In genomic region chr2:11450791-11451190, GRCh38 we compare ENCODE assay signal across 32 cellular contexts.
"Had no signal": no experiment of that assay in that cellular context is flagged by ENCODE, and none has a peak within 500 bp of the region (broad histone marks: within the 10 kb centered on the region; RNA-seq: fewer than 3 reads in every experiment).

No MANE protein-coding gene starts in this region.

- H3K4me3 Mint-ChIP-seq: activated B cell treated with CpG ODN at 0.5 μM for 24 hours; activated CD4-positive, alpha-beta memory T cell treated with anti-CD3 and anti-CD28 coated beads for 36 hours; activated CD4-positive, alpha-beta T cell treated with anti-CD3 and anti-CD28 coated beads, Interleukin-2, amount 10 ng/mL, durations not matched to agents 24 days and 14 days; activated CD8-positive, alpha-beta T cell treated with anti-CD3 and anti-CD28 coated beads for 36 hours; activated naive CD4-positive, alpha-beta T cell treated with anti-CD3 and anti-CD28 coated beads for 36 hours; activated naive CD8-positive, alpha-beta T cell treated with anti-CD3 and anti-CD28 coated beads for 36 hours; activated T-cell treated with anti-CD3 and anti-CD28 coated beads, Interleukin-2, amount 50 U/mL, for 4 hours; activated T-cell treated with anti-CD3 and anti-CD28 coated beads, Interleukin-2, amount 50 U/mL, for 72 hours; activated T-helper 1 cell treated with anti-CD3 and anti-CD28 coated beads, Interleukin-12 subunit alpha, Interleukin-12 subunit beta, Interleukin-2, Interleukin-4 antibody, amounts not matched to agents 30 ng/mL and 10 ng/mL and 1 ng/mL, durations not matched to agents 14 hours and 24 hours and 36 hours; activated T-helper 17 cell treated with anti-CD3 and anti-CD28 coated beads, Interleukin-2, amount 50 U/mL, for 72 hours; T-helper 1 cell treated with Interleukin-12 subunit alpha and Interleukin-12 subunit beta and Interleukin-4 antibody, amounts not matched to agents 30 μg/mL and 1 μg/mL, for 36 hours; T-helper 2 cell treated with Interferon-gamma antibody and Interleukin-4, amounts not matched to agents 5 μg/mL and 100 μg/mL, for 36 hours had no signal

- ATAC-seq: activated CD8-positive, alpha-beta T cell treated with anti-CD3 and anti-CD28 coated beads for 36 hours; activated naive CD4-positive, alpha-beta T cell treated with anti-CD3 and anti-CD28 coated beads, Interleukin-2, amount 50 U/mL, for 72 hours; activated T-cell treated with anti-CD3 and anti-CD28 coated beads, Interleukin-2, amount 50 U/mL, for 4 hours; activated T-cell treated with anti-CD3 and anti-CD28 coated beads, Interleukin-2, amount 50 U/mL, for 72 hours; activated T-helper 17 cell treated with anti-CD3 and anti-CD28 coated beads, Interleukin-2, amount 50 U/mL, for 72 hours; body of pancreas had no signal

- H3K4me1 Mint-ChIP-seq: activated B cell treated with CpG ODN at 0.5 μM for 24 hours had no signal

- DNase-seq: activated B cell treated with CpG ODN at 0.5 μM for 24 hours; activated CD4-positive, alpha-beta memory T cell treated with anti-CD3 and anti-CD28 coated beads for 36 hours; activated CD4-positive, alpha-beta T cell treated with anti-CD3 and anti-CD28 coated beads for 4 hours; activated CD4-positive, alpha-beta T cell treated with anti-CD3 and anti-CD28 coated beads, Interleukin-2, amount 10 ng/mL, durations not matched to agents 24 days and 14 days; activated CD4-positive, alpha-beta T cell treated with anti-CD3 and anti-CD28 coated beads, Interleukin-2, amount 50 U/mL, for 1 hour; activated CD4-positive, alpha-beta T cell treated with anti-CD3 and anti-CD28 coated beads, Interleukin-2, amount 50 U/mL, for 4 hours; activated CD4-positive, CD25-positive, alpha-beta regulatory T cell treated with anti-CD3 and anti-CD28 coated beads, Interleukin-2, amount 50 U/mL, for 72 hours; activated CD8-positive, alpha-beta T cell treated with anti-CD3 and anti-CD28 coated beads for 36 hours; activated effector memory CD4-positive, alpha-beta T cell treated with anti-CD3 and anti-CD28 coated beads, Interleukin-2, amount 50 U/mL, for 16 hours; activated gamma-delta T cell treated with Interleukin-2 at 50 U/mL for 16 hours; activated naive CD4-positive, alpha-beta T cell; activated naive CD4-positive, alpha-beta T cell treated with anti-CD3 and anti-CD28 coated beads for 36 hours; activated naive CD4-positive, alpha-beta T cell treated with anti-CD3 and anti-CD28 coated beads, Interleukin-2, amount 50 U/mL, for 16 hours; activated naive CD8-positive, alpha-beta T cell treated with anti-CD3 and anti-CD28 coated beads for 36 hours; activated T-cell treated with anti-CD3 and anti-CD28 coated beads for 4 hours; activated T-cell treated with anti-CD3 and anti-CD28 coated beads, Interleukin-2, amount 50 U/mL, for 1 hour; activated T-cell treated with anti-CD3 and anti-CD28 coated beads, Interleukin-2, amount 50 U/mL, for 4 hours; activated T-cell treated with anti-CD3 and anti-CD28 coated beads, Interleukin-2, amount 50 U/mL, for 72 hours; adrenal gland; amniotic stem cell; aorta; body of pancreas; brain microvascular endothelial cell; central memory CD4-positive, alpha-beta T cell; T-helper 1 cell; T-helper 2 cell; T-helper 9 cell had no signal

- H3K27me3 Mint-ChIP-seq: activated B cell treated with CpG ODN at 0.5 μM for 24 hours; activated CD4-positive, alpha-beta memory T cell treated with anti-CD3 and anti-CD28 coated beads for 36 hours; activated CD4-positive, alpha-beta T cell treated with anti-CD3 and anti-CD28 coated beads, Interleukin-2, amount 10 ng/mL, durations not matched to agents 24 days and 14 days; activated CD8-positive, alpha-beta T cell treated with anti-CD3 and anti-CD28 coated beads for 36 hours; activated naive CD8-positive, alpha-beta T cell treated with anti-CD3 and anti-CD28 coated beads for 36 hours; activated T-helper 17 cell treated with anti-CD3 and anti-CD28 coated beads, Interleukin-2, amount 50 U/mL, for 72 hours had no signal

- H3K27ac Mint-ChIP-seq: activated B cell treated with CpG ODN at 0.5 μM for 24 hours; activated CD4-positive, alpha-beta memory T cell treated with anti-CD3 and anti-CD28 coated beads for 36 hours; activated CD4-positive, alpha-beta T cell treated with anti-CD3 and anti-CD28 coated beads, Interleukin-2, amount 10 ng/mL, durations not matched to agents 24 days and 14 days; activated CD8-positive, alpha-beta T cell treated with anti-CD3 and anti-CD28 coated beads for 36 hours; activated naive CD4-positive, alpha-beta T cell treated with anti-CD3 and anti-CD28 coated beads for 36 hours; activated naive CD4-positive, alpha-beta T cell treated with anti-CD3 and anti-CD28 coated beads, Interleukin-2, amount 50 U/mL, for 72 hours; activated naive CD8-positive, alpha-beta T cell treated with anti-CD3 and anti-CD28 coated beads for 36 hours; activated T-cell treated with anti-CD3 and anti-CD28 coated beads, Interleukin-2, amount 50 U/mL, for 72 hours; activated T-helper 1 cell treated with anti-CD3 and anti-CD28 coated beads, Interleukin-12 subunit alpha, Interleukin-12 subunit beta, Interleukin-2, Interleukin-4 antibody, amounts not matched to agents 30 ng/mL and 10 ng/mL and 1 ng/mL, durations not matched to agents 14 hours and 24 hours and 36 hours; activated T-helper 17 cell treated with anti-CD3 and anti-CD28 coated beads, Interleukin-2, amount 50 U/mL, for 72 hours; T-helper 1 cell treated with Interleukin-12 subunit alpha and Interleukin-12 subunit beta and Interleukin-4 antibody, amounts not matched to agents 30 μg/mL and 1 μg/mL, for 36 hours; T-helper 2 cell treated with Interferon-gamma antibody and Interleukin-4, amounts not matched to agents 5 μg/mL and 100 μg/mL, for 36 hours had no signal

- H3K9me3 Mint-ChIP-seq: activated B cell treated with CpG ODN at 0.5 μM for 24 hours; activated CD4-positive, alpha-beta memory T cell treated with anti-CD3 and anti-CD28 coated beads for 36 hours; activated CD4-positive, alpha-beta T cell treated with anti-CD3 and anti-CD28 coated beads, Interleukin-2, amount 10 ng/mL, durations not matched to agents 24 days and 14 days; activated CD8-positive, alpha-beta T cell treated with anti-CD3 and anti-CD28 coated beads for 36 hours; activated naive CD4-positive, alpha-beta T cell treated with anti-CD3 and anti-CD28 coated beads for 36 hours; activated naive CD4-positive, alpha-beta T cell treated with anti-CD3 and anti-CD28 coated beads, Interleukin-2, amount 50 U/mL, for 72 hours; activated naive CD8-positive, alpha-beta T cell treated with anti-CD3 and anti-CD28 coated beads for 36 hours; activated T-cell treated with anti-CD3 and anti-CD28 coated beads, Interleukin-2, amount 50 U/mL, for 4 hours; activated T-cell treated with anti-CD3 and anti-CD28 coated beads, Interleukin-2, amount 50 U/mL, for 72 hours; activated T-helper 1 cell treated with anti-CD3 and anti-CD28 coated beads, Interleukin-12 subunit alpha, Interleukin-12 subunit beta, Interleukin-2, Interleukin-4 antibody, amounts not matched to agents 30 ng/mL and 10 ng/mL and 1 ng/mL, durations not matched to agents 14 hours and 24 hours and 36 hours; activated T-helper 17 cell treated with anti-CD3 and anti-CD28 coated beads, Interleukin-2, amount 50 U/mL, for 72 hours; T-helper 1 cell treated with Interleukin-12 subunit alpha and Interleukin-12 subunit beta and Interleukin-4 antibody, amounts not matched to agents 30 μg/mL and 1 μg/mL, for 36 hours; T-helper 2 cell treated with Interferon-gamma antibody and Interleukin-4, amounts not matched to agents 5 μg/mL and 100 μg/mL, for 36 hours had no signal
